In the genomic region with DNA sequence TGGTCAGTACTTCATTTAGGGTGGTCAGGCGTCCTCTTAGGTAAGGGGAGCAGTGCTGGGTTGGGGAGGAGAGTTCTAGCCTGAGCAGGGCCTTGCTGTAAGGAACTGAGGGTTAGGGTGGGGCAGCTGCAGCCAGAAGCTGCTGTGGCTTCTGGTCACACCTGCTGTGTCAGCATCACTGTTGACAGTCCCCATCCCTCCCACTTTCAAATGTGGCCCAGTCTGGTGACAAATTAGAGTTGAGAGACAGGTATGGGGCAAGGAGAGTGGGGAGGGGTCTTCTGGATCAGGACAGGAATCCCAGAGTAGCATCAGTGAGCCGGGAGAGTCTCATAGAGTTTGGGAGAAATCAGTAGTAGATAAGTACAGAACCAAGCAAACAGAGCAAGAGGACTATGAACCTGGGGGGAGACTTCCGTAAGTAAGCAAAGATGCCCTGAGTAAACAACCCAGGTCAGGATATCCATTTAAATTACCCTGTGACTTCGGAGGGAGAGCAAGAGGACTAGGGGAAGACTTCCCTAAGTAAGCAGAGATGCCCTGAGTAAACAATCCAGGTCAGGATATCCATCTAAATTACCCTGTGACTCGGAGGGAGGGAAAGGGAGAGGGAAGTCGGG, we compare ENCODE assay signal across 1 cellular context.
TF ChIP-seq lines count a peak whose summit lies in the region.

No MANE protein-coding gene starts in this region.

TF ChIP-seq in IMR-90, 13 proteins besides CTCF, POLR2A, EP300 and RAD21:
- TF ChIP-seq FOS (IDR thresholded peaks at IDR 0.05; ENCODE audit: low read depth, low read length) (no peak), MAZ (IDR thresholded peaks at IDR 0.05; ENCODE audit: borderline replicate concordance, low read depth, low read length) (no peak), MXI1 (IDR thresholded peaks at IDR 0.05; ENCODE audit: borderline replicate concordance, low read depth, low read length) (no peak), CEBPB (IDR thresholded peaks at IDR 0.05; ENCODE audit: low read depth, low read length) (no peak), RFX5 (IDR thresholded peaks at IDR 0.05; ENCODE audit: low read depth, low read length) (no peak), SMC3 (IDR thresholded peaks at IDR 0.05; ENCODE audit: low read depth, low read length) (no peak), RCOR1 (IDR thresholded peaks at IDR 0.05; ENCODE audit: insufficient replicate concordance, low read length) (no peak), MAFK (IDR thresholded peaks at IDR 0.05; ENCODE audit: low read depth, low read length) (no peak), NFE2L2 (IDR thresholded peaks at IDR 0.05; ENCODE audit: low read depth, low read length) (no peak), CHD1 (IDR thresholded peaks at IDR 0.05; ENCODE audit: low read depth, low read length) (no peak), BHLHE40 (IDR thresholded peaks at IDR 0.05; ENCODE audit: low read depth, low read length) (no peak)
- TF ChIP-seq, protein P1, sequence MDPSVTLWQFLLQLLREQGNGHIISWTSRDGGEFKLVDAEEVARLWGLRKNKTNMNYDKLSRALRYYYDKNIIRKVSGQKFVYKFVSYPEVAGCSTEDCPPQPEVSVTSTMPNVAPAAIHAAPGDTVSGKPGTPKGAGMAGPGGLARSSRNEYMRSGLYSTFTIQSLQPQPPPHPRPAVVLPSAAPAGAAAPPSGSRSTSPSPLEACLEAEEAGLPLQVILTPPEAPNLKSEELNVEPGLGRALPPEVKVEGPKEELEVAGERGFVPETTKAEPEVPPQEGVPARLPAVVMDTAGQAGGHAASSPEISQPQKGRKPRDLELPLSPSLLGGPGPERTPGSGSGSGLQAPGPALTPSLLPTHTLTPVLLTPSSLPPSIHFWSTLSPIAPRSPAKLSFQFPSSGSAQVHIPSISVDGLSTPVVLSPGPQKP (IDR thresholded peaks at IDR 0.05; ENCODE audit: borderline replicate concordance, low read depth, low read length): no peak
- TF ChIP-seq, protein P2, sequence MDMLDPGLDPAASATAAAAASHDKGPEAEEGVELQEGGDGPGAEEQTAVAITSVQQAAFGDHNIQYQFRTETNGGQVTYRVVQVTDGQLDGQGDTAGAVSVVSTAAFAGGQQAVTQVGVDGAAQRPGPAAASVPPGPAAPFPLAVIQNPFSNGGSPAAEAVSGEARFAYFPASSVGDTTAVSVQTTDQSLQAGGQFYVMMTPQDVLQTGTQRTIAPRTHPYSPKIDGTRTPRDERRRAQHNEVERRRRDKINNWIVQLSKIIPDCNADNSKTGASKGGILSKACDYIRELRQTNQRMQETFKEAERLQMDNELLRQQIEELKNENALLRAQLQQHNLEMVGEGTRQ (IDR thresholded peaks at IDR 0.05; ENCODE audit: low read depth, low read length): no peak
